In genomic region chr5:157252741-157253465, GRCh38 we compare ENCODE assay signal across 8 cellular contexts. TPM values are rescaled to one million over a fixed set of nuclear protein-coding genes. Genes with fewer than 3 reads are reported as not detected.
DNase-seq lines count a peak whose midpoint lies in the region; ATAC-seq lines count a peak whose summit lies in the region.

No MANE protein-coding gene starts in this region.

- ATAC-seq in GM18867 (IDR thresholded peaks at IDR 0.05; ENCODE audit: unreplicated experiment) (peak; percentile 91), HG02798 (IDR thresholded peaks at IDR 0.05; ENCODE audit: poor library complexity, unreplicated experiment) (peak; percentile 91)

- no peak overlapping the region for H3K9ac ChIP-seq in trophoblast cell (ENCODE audit: low read length)

- no peak overlapping the region for H2AK5ac ChIP-seq in trophoblast cell (ENCODE audit: low read length)

- peaks cover 11% of the 10 kb centered on the region for H3K4me1 ChIP-seq in SJCRH30
- no peaks in the 10 kb centered on the region for H3K4me1 ChIP-seq in trophoblast cell (ENCODE audit: control insufficient read depth in 1 of 2, insufficient read depth in 2 of 2, low read length in 2 of 2)

- no peak overlapping the region for H3K14ac ChIP-seq in trophoblast cell (ENCODE audit: low read length)

- no peak overlapping the region for H2BK120ac ChIP-seq in trophoblast cell (ENCODE audit: insufficient read depth, low read length, poor library complexity)

- WGBS in trophoblast cell (ENCODE audit: extremely low coverage, insufficient coverage, insufficient read length): no CpG with 5 or more reads among the region's 4 CpGs

- H3K27me3 ChIP-seq in SJCRH30 (0 out of 2 replicates have a peak, but pooled peaks cover 2% of the 10 kb centered on the region), trophoblast cell (ENCODE audit: insufficient read depth, low read length) (no peaks in the 10 kb centered on the region)

- no peak overlapping the region for H3K4ac ChIP-seq in trophoblast cell (ENCODE audit: low read depth, low read length)

- H4K91ac ChIP-seq in trophoblast cell (ENCODE audit: low read depth, low read length): no peak overlapping the region

- H3K18ac ChIP-seq in trophoblast cell (ENCODE audit: low read length): no peak overlapping the region

- no peak overlapping the region for H4K12ac ChIP-seq in trophoblast cell (ENCODE audit: low read depth, low read length)

- H3K23ac ChIP-seq in trophoblast cell (ENCODE audit: low read length): no peak overlapping the region

- H4K8ac ChIP-seq in trophoblast cell (ENCODE audit: low read depth, low read length): no peak overlapping the region

- H2BK5ac ChIP-seq in trophoblast cell (ENCODE audit: low read depth, low read length, poor library complexity): no peak overlapping the region

- peak overlapping the region; percentile 38 for H3K27ac ChIP-seq in SJCRH30
- H3K27ac ChIP-seq in trophoblast cell (ENCODE audit: low read depth, low read length): no peak overlapping the region

- no peaks in the 10 kb centered on the region for H3K79me1 ChIP-seq in trophoblast cell (ENCODE audit: low read length)

- H2AFZ ChIP-seq in trophoblast cell (ENCODE audit: insufficient read depth, low read length, poor library complexity): no peak overlapping the region

- no peaks in the 10 kb centered on the region for H3K9me3 ChIP-seq in SJCRH30 (replicated peaks)
- H3K9me3 ChIP-seq in trophoblast cell (ENCODE audit: insufficient read depth, low read depth, low read length): no peaks in the 10 kb centered on the region

- no peak overlapping the region for H2BK12ac ChIP-seq in trophoblast cell (ENCODE audit: low read length)

- H3K36me3 ChIP-seq in SJCRH30 (no peaks in the 10 kb centered on the region), trophoblast cell (ENCODE audit: control insufficient read depth in 1 of 2, insufficient read depth in 2 of 2, low read length in 2 of 2) (no peaks in the 10 kb centered on the region)

- no peak overlapping the region for H3K4me2 ChIP-seq in trophoblast cell (ENCODE audit: low read length)

- DNase-seq in SJCRH30 (peak; percentile 54 to 60), astrocyte of the hippocampus (ENCODE audit: low read depth, low spot score) (peak; percentile 47), trophoblast cell (no peak), GM03348 (ENCODE audit: low spot score) (no peak), SHP77 (lab: John Stamatoyannopoulos, UW) (no peak)
- peak; percentile 41 for DNase-seq in stimulated activated CD8-positive, alpha-beta memory T cell treated with anti-CD3 and anti-CD28 coated beads, Interleukin-15, amount 100 ng/mL, for 1 hour (ENCODE audit: low read depth)

- no peaks in the 10 kb centered on the region for H3K79me2 ChIP-seq in trophoblast cell (ENCODE audit: control insufficient read depth, insufficient read depth, low read length, poor library complexity)

- H3K4me3 ChIP-seq in SJCRH30: no peak overlapping the region
- no peak overlapping the region for H3K4me3 ChIP-seq in trophoblast cell (ENCODE audit: low read depth, low read length)

RNA-seq across cellular contexts. Expression of gene CYFIP2, which starts 13.0 kb away (rescaled TPM):
- 1.3 and 2.8 TPM in 2 replicates for total RNA-seq in SJCRH30 (2014; rRNA removed; shearing (Covaris generic))
- polyA plus RNA-seq in trophoblast cell (2013): 19.6 and 21.0 TPM in 2 replicates

Comparison
In these comparisons a context has a peak if more than half of its experiments do, and no peak if none do; other contexts are left out.
1. DNase-seq: peak in SJCRH30 (2 of 2), astrocyte of the hippocampus (single experiment) and stimulated activated CD8-positive, alpha-beta memory T cell treated with anti-CD3 and anti-CD28 coated beads, Interleukin-15, amount 100 ng/mL, for 1 hour (single experiment); none in trophoblast cell (0 of 2), GM03348 (single experiment) and SHP77 (0 of 2).